ENCODE assay signal across 9 cellular contexts in genomic region chrX:134377537-134377936, GRCh38. TPM values are rescaled to one million over a fixed set of nuclear protein-coding genes. Genes with fewer than 3 reads are reported as not detected.
DNase-seq lines count a peak whose midpoint lies in the region; ATAC-seq and FAIRE-seq lines count a peak whose summit lies in the region.
"Had no signal": no experiment of that assay in that cellular context is flagged by ENCODE, and none has a peak within 500 bp of the region (broad histone marks: within the 10 kb centered on the region; RNA-seq: fewer than 3 reads in every experiment).

No MANE protein-coding gene starts in this region.

- no peak for FAIRE-seq in frontal cortex (lab: Jason Lieb, UNC)
- FAIRE-seq: islet of Langerhans had no signal

- H3K9me3 Mint-ChIP-seq in activated CD4-positive, alpha-beta memory T cell treated with anti-CD3 and anti-CD28 coated beads, Interleukin-2, amount 10 ng/mL, durations not matched to agents 7 days and 5 days, result no peaks in the 10 kb centered on the region
- no peaks in the 10 kb centered on the region for H3K9me3 Mint-ChIP-seq in stimulated activated memory B cell treated with anti-CD40 and anti-IgM and Interleukin-4, amounts not matched to agents 10 μg/mL and 1 μg/mL and 100 μg/mL, for 72 hours

- POLR2A ChIA-PET in activated CD4-positive, alpha-beta memory T cell treated with anti-CD3 and anti-CD28 coated beads, Interleukin-2, amount 10 ng/mL, durations not matched to agents 7 days and 5 days (lab: Charles Lee), result no interaction called here

- H3K4me1 Mint-ChIP-seq in activated CD4-positive, alpha-beta memory T cell treated with anti-CD3 and anti-CD28 coated beads, Interleukin-2, amount 10 ng/mL, durations not matched to agents 7 days and 5 days, result peaks cover 20% of the 10 kb centered on the region
- no peaks in the 10 kb centered on the region for H3K4me1 Mint-ChIP-seq in stimulated activated memory B cell treated with anti-CD40 and anti-IgM and Interleukin-4, amounts not matched to agents 10 μg/mL and 1 μg/mL and 100 μg/mL, for 72 hours

- no peak overlapping the region for H3K27ac Mint-ChIP-seq in activated CD4-positive, alpha-beta memory T cell treated with anti-CD3 and anti-CD28 coated beads, Interleukin-2, amount 10 ng/mL, durations not matched to agents 7 days and 5 days
- no peak overlapping the region for H3K27ac Mint-ChIP-seq in stimulated activated memory B cell treated with anti-CD40 and anti-IgM and Interleukin-4, amounts not matched to agents 10 μg/mL and 1 μg/mL and 100 μg/mL, for 72 hours

- peak; percentile 36 for ATAC-seq in GM21723 (IDR thresholded peaks at IDR 0.05; ENCODE audit: unreplicated experiment)
- ATAC-seq in stimulated activated memory B cell treated with anti-CD40 and anti-IgM and Interleukin-4, amounts not matched to agents 10 μg/mL and 1 μg/mL and 100 μg/mL, for 72 hours, result no peak

- no peaks in the 10 kb centered on the region for H3K27me3 Mint-ChIP-seq in activated CD4-positive, alpha-beta memory T cell treated with anti-CD3 and anti-CD28 coated beads, Interleukin-2, amount 10 ng/mL, durations not matched to agents 7 days and 5 days
- H3K27me3 Mint-ChIP-seq in stimulated activated memory B cell treated with anti-CD40 and anti-IgM and Interleukin-4, amounts not matched to agents 10 μg/mL and 1 μg/mL and 100 μg/mL, for 72 hours, result no peaks in the 10 kb centered on the region

- H3K4me3 Mint-ChIP-seq in activated CD4-positive, alpha-beta memory T cell treated with anti-CD3 and anti-CD28 coated beads, Interleukin-2, amount 10 ng/mL, durations not matched to agents 7 days and 5 days, result no peak overlapping the region
- no peak overlapping the region for H3K4me3 Mint-ChIP-seq in stimulated activated memory B cell treated with anti-CD40 and anti-IgM and Interleukin-4, amounts not matched to agents 10 μg/mL and 1 μg/mL and 100 μg/mL, for 72 hours

- CTCF ChIA-PET in activated CD4-positive, alpha-beta memory T cell treated with anti-CD3 and anti-CD28 coated beads, Interleukin-2, amount 10 ng/mL, durations not matched to agents 7 days and 5 days (lab: Charles Lee), result no interaction called here

- peak; percentile 57 for DNase-seq in EH (ENCODE audit: low read depth)
- DNase-seq in NCI-H1694 (lab: John Stamatoyannopoulos, UW), result peak; percentile 25
- peak; percentile 26 for DNase-seq in activated CD4-positive, alpha-beta memory T cell treated with anti-CD3 and anti-CD28 coated beads, Interleukin-2, amount 10 ng/mL, durations not matched to agents 7 days and 5 days
- DNase-seq in medulla oblongata (ENCODE audit: extremely low spot score), result peak; percentile 40
- no peak for DNase-seq in frontal cortex (ENCODE audit: low spot score in 2 of 2)
- no peak for DNase-seq in hippocampal formation (lab: John Stamatoyannopoulos, UW)

- peaks cover 25% of the 10 kb centered on the region for H3K36me3 Mint-ChIP-seq in activated CD4-positive, alpha-beta memory T cell treated with anti-CD3 and anti-CD28 coated beads, Interleukin-2, amount 10 ng/mL, durations not matched to agents 7 days and 5 days (ENCODE audit: low read depth)
- H3K36me3 Mint-ChIP-seq in stimulated activated memory B cell treated with anti-CD40 and anti-IgM and Interleukin-4, amounts not matched to agents 10 μg/mL and 1 μg/mL and 100 μg/mL, for 72 hours, result peaks cover 6% of the 10 kb centered on the region

RNA-seq across cellular contexts. Expression of gene PHF6, which starts 4.4 kb away (rescaled TPM):
- total RNA-seq in activated CD4-positive, alpha-beta memory T cell treated with anti-CD3 and anti-CD28 coated beads, Interleukin-2, amount 10 ng/mL, durations not matched to agents 7 days and 5 days, result 10 to 100 TPM; 31.3 to 31.7 TPM
- 89.7 TPM for total RNA-seq in frontal cortex

Comparison
In these comparisons a context has a peak if more than half of its experiments do, and no peak if none do; other contexts are left out.
1. DNase-seq: peak in EH (single experiment), NCI-H1694 (single experiment), activated CD4-positive, alpha-beta memory T cell treated with anti-CD3 and anti-CD28 coated beads, Interleukin-2, amount 10 ng/mL, durations not matched to agents 7 days and 5 days (single experiment) and medulla oblongata (single experiment); none in frontal cortex (0 of 2) and hippocampal formation (0 of 2).